1 cellular context compared by ENCODE assay signal in genomic region chr6:96926425-96926824, GRCh38.
TF ChIP-seq lines count a peak whose summit lies in the region.

No MANE protein-coding gene starts in this region.

TF ChIP-seq in K562, 482 proteins besides CTCF, POLR2A, EP300 and RAD21 (continues in another document):
- no peak for TF ChIP-seq TAF1 (IDR thresholded peaks at IDR 0.05; ENCODE audit: control insufficient read depth, extremely low read depth, insufficient read depth, low read length, severe bottlenecking)
- no peak for TF ChIP-seq ZBTB1 (CRISPR knock-in tag; IDR thresholded peaks at IDR 0.05; ENCODE audit: borderline replicate concordance, low read depth)
- TF ChIP-seq ZNF239 (CRISPR knock-in tag; IDR thresholded peaks at IDR 0.05): 0 out of 2 replicates have a peak, but pooled peaks have one; percentile 26
- TF ChIP-seq EWSR1 (IDR thresholded peaks at IDR 0.05; ENCODE audit: borderline replicate concordance, low read depth, partially characterized antibody): no peak
- peak; percentile 87 for TF ChIP-seq ARID1B (IDR thresholded peaks at IDR 0.05)
- no peak for TF ChIP-seq TCF15 (CRISPR knock-in tag; IDR thresholded peaks at IDR 0.05)
- no peak for TF ChIP-seq ZNF584 (CRISPR knock-in tag; IDR thresholded peaks at IDR 0.05; ENCODE audit: low read depth)
- no peak for TF ChIP-seq FOXJ3 (CRISPR knock-in tag; IDR thresholded peaks at IDR 0.05)
- no peak for TF ChIP-seq NFE2L1 (tag; IDR thresholded peaks at IDR 0.05; ENCODE audit: borderline replicate concordance, low read depth)
- no peak for TF ChIP-seq ZNF24 (IDR thresholded peaks at IDR 0.05)
- TF ChIP-seq THAP7 (CRISPR knock-in tag; IDR thresholded peaks at IDR 0.05): no peak
- TF ChIP-seq ATF7 (IDR thresholded peaks at IDR 0.05): no peak; the same call in 1 of the 2 replicates
- 0 out of 2 replicates have a peak, but pooled peaks have one; percentile 9 for TF ChIP-seq MAFG (tag; conservative IDR thresholded peaks at IDR 0.05)
- TF ChIP-seq ZNF133 (CRISPR knock-in tag; IDR thresholded peaks at IDR 0.05): no peak
- TF ChIP-seq ESRRB (CRISPR knock-in tag; IDR thresholded peaks at IDR 0.05; ENCODE audit: borderline replicate concordance): no peak
- peak; percentile 64 to 82 for TF ChIP-seq KDM1A (IDR thresholded peaks at IDR 0.05)
- TF ChIP-seq XRCC5 (IDR thresholded peaks at IDR 0.05; ENCODE audit: low read depth, low read length): no peak
- TF ChIP-seq CEBPZ (IDR thresholded peaks at IDR 0.05; ENCODE audit: borderline replicate concordance, low read depth, low read length): no peak
- TF ChIP-seq PHF21A (IDR thresholded peaks at IDR 0.05; ENCODE audit: borderline replicate concordance, low read depth): no peak
- TF ChIP-seq PML (IDR thresholded peaks at IDR 0.05; ENCODE audit: low read length): peak; percentile 58
- no peak for TF ChIP-seq CC2D1A (IDR thresholded peaks at IDR 0.05)
- TF ChIP-seq ZNF766 (CRISPR knock-in tag; conservative IDR thresholded peaks at IDR 0.05): no peak; the same call in 1 of the 2 replicates
- TF ChIP-seq SNAPC5 (CRISPR knock-in tag; IDR thresholded peaks at IDR 0.05): no peak
- peak; percentile 92; the same call in 1 of the 2 replicates for TF ChIP-seq GATAD2A (IDR thresholded peaks at IDR 0.05)
- no peak for TF ChIP-seq ZNF398 (CRISPR knock-in tag; IDR thresholded peaks at IDR 0.05)
- no peak for TF ChIP-seq NONO (IDR thresholded peaks at IDR 0.05; ENCODE audit: low read depth in 2 of 2, low read length in 1 of 2)
- no peak for TF ChIP-seq ZNF764 (CRISPR knock-in tag; IDR thresholded peaks at IDR 0.05; ENCODE audit: low read depth)
- TF ChIP-seq IFI16 (CRISPR knock-in tag; IDR thresholded peaks at IDR 0.05): no peak
- TF ChIP-seq SMARCA4 (IDR thresholded peaks at IDR 0.05): peak; percentile 80
- peak; percentile 80 for TF ChIP-seq TEAD4 (IDR thresholded peaks at IDR 0.05; ENCODE audit: low read length)
- TF ChIP-seq TEAD4 (CRISPR knock-in tag; IDR thresholded peaks at IDR 0.05; ENCODE audit: borderline replicate concordance): no peak
- TF ChIP-seq GABPB1 (CRISPR knock-in tag; IDR thresholded peaks at IDR 0.05): no peak
- TF ChIP-seq MECOM (CRISPR knock-in tag; IDR thresholded peaks at IDR 0.05): no peak
- no peak for TF ChIP-seq ZKSCAN1 (IDR thresholded peaks at IDR 0.05; ENCODE audit: low read depth, low read length)
- TF ChIP-seq MTA2 (IDR thresholded peaks at IDR 0.05; ENCODE audit: low read depth): peak; percentile 69
- no peak for TF ChIP-seq ZBTB7A (IDR thresholded peaks at IDR 0.05; ENCODE audit: borderline replicate concordance, control insufficient read depth, low read depth, low read length)
- TF ChIP-seq KAT7 (CRISPR knock-in tag; IDR thresholded peaks at IDR 0.05; ENCODE audit: borderline replicate concordance): no peak
- no peak for TF ChIP-seq ZNF699 (CRISPR knock-in tag; IDR thresholded peaks at IDR 0.05; ENCODE audit: insufficient replicate concordance)
- no peak for TF ChIP-seq SLC30A9 (CRISPR knock-in tag; IDR thresholded peaks at IDR 0.05)
- no peak for TF ChIP-seq SMARCB1 (IDR thresholded peaks at IDR 0.05; ENCODE audit: insufficient read length, low read depth)
- TF ChIP-seq ZNF445 (CRISPR knock-in tag; IDR thresholded peaks at IDR 0.05; ENCODE audit: low read depth): no peak
- no peak; the same call in 1 of the 2 replicates for TF ChIP-seq NR2C1 (IDR thresholded peaks at IDR 0.05)
- no peak for TF ChIP-seq NR2C1 (tag; IDR thresholded peaks at IDR 0.05)
- TF ChIP-seq EP400 (IDR thresholded peaks at IDR 0.05): peak; percentile 60; the same call in 1 of the 2 replicates
- TF ChIP-seq SMAD2 (IDR thresholded peaks at IDR 0.05; ENCODE audit: low read depth, low read length): no peak
- TF ChIP-seq ZBTB8A (IDR thresholded peaks at IDR 0.05; ENCODE audit: partially characterized antibody): no peak
- 0 out of 2 replicates have a peak, but pooled peaks have one; percentile 36 for TF ChIP-seq DMBX1 (CRISPR knock-in tag; IDR thresholded peaks at IDR 0.05; ENCODE audit: borderline replicate concordance)
- no peak for TF ChIP-seq HNRNPK (IDR thresholded peaks at IDR 0.05; ENCODE audit: low read depth, low read length, poor library complexity, severe bottlenecking)
- no peak for TF ChIP-seq ZBTB49 (CRISPR knock-in tag; IDR thresholded peaks at IDR 0.05; ENCODE audit: borderline replicate concordance)
- no peak for TF ChIP-seq BRD4 (IDR thresholded peaks at IDR 0.05)
- no peak for TF ChIP-seq E2F5 (CRISPR knock-in tag; IDR thresholded peaks at IDR 0.05)
- TF ChIP-seq NEUROD1 (IDR thresholded peaks at IDR 0.05; ENCODE audit: borderline replicate concordance, low read depth, low read length, partially characterized antibody): no peak
- peak; percentile 88 for TF ChIP-seq DPF2 (IDR thresholded peaks at IDR 0.05)
- no peak for TF ChIP-seq RBM14 (IDR thresholded peaks at IDR 0.05; ENCODE audit: borderline replicate concordance, insufficient read depth, low read depth, low read length)
- no peak for TF ChIP-seq BDP1 (IDR thresholded peaks at IDR 0.05; ENCODE audit: insufficient read depth, insufficient read length)
- no peak for TF ChIP-seq ZNF695 (CRISPR knock-in tag; IDR thresholded peaks at IDR 0.05)
- TF ChIP-seq EHMT2 (IDR thresholded peaks at IDR 0.05): 0 out of 2 replicates have a peak, but pooled peaks have one; percentile 44
- TF ChIP-seq ZNF431 (CRISPR knock-in tag; IDR thresholded peaks at IDR 0.05): no peak
- no peak for TF ChIP-seq KDM2B (CRISPR knock-in tag; IDR thresholded peaks at IDR 0.05)
- TF ChIP-seq ZNF12 (CRISPR knock-in tag; IDR thresholded peaks at IDR 0.05): no peak
- no peak for TF ChIP-seq NUFIP1 (IDR thresholded peaks at IDR 0.05; ENCODE audit: partially characterized antibody)
- TF ChIP-seq ZNF263 (CRISPR knock-in tag; IDR thresholded peaks at IDR 0.05; ENCODE audit: borderline replicate concordance): no peak
- no peak for TF ChIP-seq TARDBP (IDR thresholded peaks at IDR 0.05)
- TF ChIP-seq NR2C2 (CRISPR knock-in tag; IDR thresholded peaks at IDR 0.05): no peak
- peak; percentile 74 for TF ChIP-seq NR2C2 (tag; IDR thresholded peaks at IDR 0.05)
- no peak for TF ChIP-seq TAF7 (tag; IDR thresholded peaks at IDR 0.05)
- TF ChIP-seq REST (CRISPR knock-in tag; IDR thresholded peaks at IDR 0.05; ENCODE audit: low read depth): no peak
- no peak for TF ChIP-seq ZNF444 (CRISPR knock-in tag; IDR thresholded peaks at IDR 0.05)
